1 cellular context compared by ENCODE assay signal in genomic region chr4:184684491-184685189, GRCh38.
TF ChIP-seq lines count a peak whose summit lies in the region.

No MANE protein-coding gene starts in this region.

TF ChIP-seq in H1, 55 proteins besides CTCF, POLR2A, EP300 and RAD21:
- TF ChIP-seq SP4 (IDR thresholded peaks at IDR 0.05; ENCODE audit: low read length) (no peak), GTF2F1 (IDR thresholded peaks at IDR 0.05; ENCODE audit: borderline replicate concordance, low read depth, low read length) (no peak), CHD1 (IDR thresholded peaks at IDR 0.05; ENCODE audit: low read depth, low read length) (no peak), BRCA1 (IDR thresholded peaks at IDR 0.05; ENCODE audit: low read depth, low read length) (no peak), EGR1 (IDR thresholded peaks at IDR 0.05; ENCODE audit: borderline replicate concordance, low read depth, low read length) (no peak), KDM1A (IDR thresholded peaks at IDR 0.05; ENCODE audit: borderline replicate concordance, low read length) (no peak), TAF7 (optimal IDR thresholded peaks at IDR 0.05; ENCODE audit: borderline replicate concordance, low read depth, low read length) (no peak), HDAC2 (IDR thresholded peaks at IDR 0.05; ENCODE audit: borderline replicate concordance in 1 of 2, low read depth in 2 of 2, low read length in 2 of 2) (no peak), SIN3A (conservative IDR thresholded peaks at IDR 0.05 in 1 of 2, IDR thresholded peaks at IDR 0.05 in 1 of 2; ENCODE audit: low read depth in 1 of 2, low read length in 2 of 2) (no peak), RFX5 (IDR thresholded peaks at IDR 0.05; ENCODE audit: borderline replicate concordance, low read depth, low read length) (no peak), RNF2 (IDR thresholded peaks at IDR 0.05; ENCODE audit: borderline replicate concordance, low read depth, low read length, missing control alignments, poor library complexity, severe bottlenecking) (no peak), MAX (IDR thresholded peaks at IDR 0.05) (no peak), SIRT6 (IDR thresholded peaks at IDR 0.05; ENCODE audit: low read length) (no peak), TEAD4 (IDR thresholded peaks at IDR 0.05; ENCODE audit: low read depth, low read length) (no peak), ATF2 (IDR thresholded peaks at IDR 0.05; ENCODE audit: low read length) (no peak), KDM5A (IDR thresholded peaks at IDR 0.05; ENCODE audit: low read length) (no peak), FOSL1 (IDR thresholded peaks at IDR 0.05; ENCODE audit: insufficient read depth, low read depth, low read length) (no peak)
TF ChIP-seq in H1: peak in this region for 0.
